Comparison of ENCODE assay signal across 30 cellular contexts in genomic region chr11:64065141-64065465, GRCh38. TPM values are rescaled to one million over a fixed set of nuclear protein-coding genes. Genes with fewer than 3 reads are reported as not detected.
"Had no signal": no experiment of that assay in that cellular context is flagged by ENCODE, and none has a peak within 500 bp of the region (broad histone marks: within the 10 kb centered on the region; RNA-seq: fewer than 3 reads in every experiment).

No MANE protein-coding gene starts in this region.

- H3K9me3 Mint-ChIP-seq: dendritic cell treated with granulocyte-macrophage colony-stimulating factor and Interleukin-4, amounts not matched to agents 40 ng/mL and 50 ng/mL, for 4 days; mesothelial cell of epicardium; naive B cell; nephron progenitor cell; stimulated activated naive CD8-positive, alpha-beta T cell treated with anti-CD3 and anti-CD28 coated beads, Interleukin-15, amount 100 ng/mL, for 72 hours had no signal

- H3K27ac Mint-ChIP-seq: dendritic cell treated with granulocyte-macrophage colony-stimulating factor and Interleukin-4, amounts not matched to agents 40 ng/mL and 50 ng/mL, for 4 days; mesothelial cell of epicardium; nephron progenitor cell; progenitor cell of endocrine pancreas; stimulated activated naive CD8-positive, alpha-beta T cell treated with anti-CD3 and anti-CD28 coated beads, Interleukin-15, amount 100 ng/mL, for 72 hours had no signal

- H3K36me3 ChIP-seq: colonic mucosa, gastrocnemius medialis, right atrium auricular region, suprapubic skin, transverse colon, vagina had no signal

- H3K27me3 ChIP-seq: gastrocnemius medialis, right atrium auricular region, vagina had no signal

- DNase-seq: colonic mucosa; effector memory CD4-positive, alpha-beta T cell; erythroblast; head of caudate nucleus; kidney; mesenchymal stem cell; mucosa of descending colon; naive B cell; nephron progenitor cell; stimulated activated CD4-positive, alpha-beta T cell treated with anti-CD3 and anti-CD28 coated beads, Interleukin-12 subunit alpha, Interleukin-12 subunit beta, amount 100 ng/mL, for 4 hours; stimulated activated CD4-positive, alpha-beta T cell treated with anti-CD3 and anti-CD28 coated beads, Interleukin-1b, Interleukin-23, amount 100 ng/mL, for 48 hours; stimulated activated CD4-positive, alpha-beta T cell treated with anti-CD3 and anti-CD28 coated beads, Interleukin-4, amount 100 ng/mL, for 1 hour; stimulated activated CD8-positive, alpha-beta memory T cell treated with anti-CD3 and anti-CD28 coated beads, Interleukin-4, amount 100 ng/mL, for 48 hours; stimulated activated naive CD4-positive, alpha-beta T cell; stimulated activated naive CD8-positive, alpha-beta T cell treated with anti-CD3 and anti-CD28 coated beads, Interleukin-15, amount 100 ng/mL, for 72 hours; transverse colon had no signal

- H2AFZ ChIP-seq: parathyroid adenoma had no signal

- H3K9ac ChIP-seq: parathyroid adenoma had no signal

- H3K4me1 ChIP-seq: colonic mucosa, parathyroid adenoma had no signal

- H3K36me3 Mint-ChIP-seq: mesothelial cell of epicardium, naive B cell had no signal

- ATAC-seq: left lobe of liver; mucosa of descending colon; sciatic nerve; stimulated activated naive CD8-positive, alpha-beta T cell treated with anti-CD3 and anti-CD28 coated beads, Interleukin-15, amount 100 ng/mL, for 72 hours had no signal

- H3K9me3 ChIP-seq: colonic mucosa, gastrocnemius medialis, mucosa of descending colon, right atrium auricular region, suprapubic skin, transverse colon, vagina had no signal

- H3K4me3 ChIP-seq: colonic mucosa, gastrocnemius medialis, mucosa of descending colon, right atrium auricular region, smooth muscle cell, suprapubic skin, transverse colon, vagina had no signal

- H3K27ac ChIP-seq: colonic mucosa, parathyroid adenoma, right atrium auricular region, suprapubic skin, transverse colon, vagina had no signal

- H3K4me3 Mint-ChIP-seq: dendritic cell treated with granulocyte-macrophage colony-stimulating factor and Interleukin-4, amounts not matched to agents 40 ng/mL and 50 ng/mL, for 4 days; mesothelial cell of epicardium; naive B cell; nephron progenitor cell; stimulated activated naive CD8-positive, alpha-beta T cell treated with anti-CD3 and anti-CD28 coated beads, Interleukin-15, amount 100 ng/mL, for 72 hours had no signal

- H3K4me2 ChIP-seq: smooth muscle cell had no signal

RNA-seq across cellular contexts. Expression of gene FLRT1, which starts 29.4 kb away (rescaled TPM):
- total RNA-seq: endothelial cell of umbilical vein, gastrocnemius medialis, glomerular endothelial cell, left lobe of liver, lung microvascular endothelial cell, suprapubic skin had no signal
- polyA plus RNA-seq: endothelial cell of umbilical vein had no signal
